1 cellular context compared by ENCODE assay signal in genomic region chr1:47934243-47934805, GRCh38.
TF ChIP-seq lines count a peak whose summit lies in the region.

No MANE protein-coding gene starts in this region.

TF ChIP-seq in SK-N-SH, 30 proteins besides CTCF, POLR2A, EP300 and RAD21 (continued from another document):
- TF ChIP-seq ZBTB33 (IDR thresholded peaks at IDR 0.05; ENCODE audit: borderline replicate concordance, low read depth) (no peak), FOXM1 (IDR thresholded peaks at IDR 0.05; ENCODE audit: low read depth) (no peak), SIN3A (IDR thresholded peaks at IDR 0.05; ENCODE audit: borderline replicate concordance, low read depth, low read length) (no peak), FOSL2 (IDR thresholded peaks at IDR 0.05; ENCODE audit: borderline replicate concordance, low read depth) (no peak), TEAD4 (IDR thresholded peaks at IDR 0.05; ENCODE audit: borderline replicate concordance, insufficient read depth) (no peak), IRF3 (IDR thresholded peaks at IDR 0.05; ENCODE audit: low read depth, low read length) (no peak), REST (IDR thresholded peaks at IDR 0.05; ENCODE audit: low read depth, low read length) (no peak), CHD2 (IDR thresholded peaks at IDR 0.05; ENCODE audit: low read length, partially characterized antibody) (no peak), RXRA (IDR thresholded peaks at IDR 0.05; ENCODE audit: borderline replicate concordance, low read depth) (no peak)
